In the genomic region with DNA sequence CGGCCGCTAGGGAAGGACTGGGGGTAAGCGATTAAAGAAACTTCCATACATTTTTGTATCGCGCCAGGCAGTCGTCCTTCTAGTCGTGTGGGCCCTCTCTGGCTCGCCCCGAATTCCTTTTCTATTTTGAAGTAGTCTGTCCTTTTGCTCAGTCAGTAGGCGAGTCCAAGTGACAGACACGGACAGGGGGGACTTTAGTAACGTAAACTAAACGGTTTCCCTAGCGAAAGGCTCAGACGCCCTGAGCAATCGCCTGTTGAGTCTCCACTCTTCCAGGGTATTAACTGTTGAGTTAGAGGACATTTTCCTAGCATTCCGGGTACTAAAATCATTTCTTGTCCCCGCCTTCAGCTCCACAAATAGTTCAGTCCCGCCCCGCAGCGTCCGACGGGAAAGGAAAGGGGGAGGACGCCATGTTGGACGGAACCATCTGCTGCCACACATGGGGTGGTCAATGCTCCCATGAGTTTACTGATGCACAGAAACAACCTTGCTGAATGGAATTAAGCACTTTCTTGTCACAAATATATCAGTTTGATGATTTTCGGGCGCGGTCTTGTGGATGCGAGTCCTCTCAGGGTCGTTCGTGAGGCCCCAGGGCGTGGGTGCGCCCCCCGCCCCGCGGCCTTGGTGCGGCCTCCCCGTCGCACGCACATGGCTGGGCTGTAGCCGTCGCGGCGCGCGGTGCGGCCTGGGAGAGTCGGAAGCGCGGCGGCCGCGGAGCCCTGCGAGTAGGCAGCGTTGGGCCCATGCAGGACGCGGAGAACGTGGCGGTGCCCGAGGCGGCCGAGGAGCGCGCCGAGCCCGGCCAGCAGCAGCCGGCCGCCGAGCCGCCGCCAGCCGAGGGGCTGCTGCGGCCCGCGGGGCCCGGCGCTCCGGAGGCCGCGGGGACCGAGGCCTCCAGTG, we compare ENCODE assay signal across 1 cellular context.
TF ChIP-seq lines count a peak whose summit lies in the region.

Gene EIF3B, plus strand, starts transcription at position 655 of the 906 bp plus-strand sequence. Its CDS starts 95 bp downstream, at position 750.

TF ChIP-seq in SK-N-SH, 30 proteins besides CTCF, POLR2A, EP300 and RAD21 (continued from another document):
- peak; percentile 25; the same call in 1 of the 2 replicates for TF ChIP-seq TCF12 (IDR thresholded peaks at IDR 0.05)
- no peak for TF ChIP-seq FOXJ3 (CRISPR knock-in tag; IDR thresholded peaks at IDR 0.05)
- no peak for TF ChIP-seq RCOR1 (IDR thresholded peaks at IDR 0.05; ENCODE audit: low read length)
- TF ChIP-seq SMC3 (IDR thresholded peaks at IDR 0.05; ENCODE audit: low read depth, low read length) = no peak
- TF ChIP-seq, protein P1, sequence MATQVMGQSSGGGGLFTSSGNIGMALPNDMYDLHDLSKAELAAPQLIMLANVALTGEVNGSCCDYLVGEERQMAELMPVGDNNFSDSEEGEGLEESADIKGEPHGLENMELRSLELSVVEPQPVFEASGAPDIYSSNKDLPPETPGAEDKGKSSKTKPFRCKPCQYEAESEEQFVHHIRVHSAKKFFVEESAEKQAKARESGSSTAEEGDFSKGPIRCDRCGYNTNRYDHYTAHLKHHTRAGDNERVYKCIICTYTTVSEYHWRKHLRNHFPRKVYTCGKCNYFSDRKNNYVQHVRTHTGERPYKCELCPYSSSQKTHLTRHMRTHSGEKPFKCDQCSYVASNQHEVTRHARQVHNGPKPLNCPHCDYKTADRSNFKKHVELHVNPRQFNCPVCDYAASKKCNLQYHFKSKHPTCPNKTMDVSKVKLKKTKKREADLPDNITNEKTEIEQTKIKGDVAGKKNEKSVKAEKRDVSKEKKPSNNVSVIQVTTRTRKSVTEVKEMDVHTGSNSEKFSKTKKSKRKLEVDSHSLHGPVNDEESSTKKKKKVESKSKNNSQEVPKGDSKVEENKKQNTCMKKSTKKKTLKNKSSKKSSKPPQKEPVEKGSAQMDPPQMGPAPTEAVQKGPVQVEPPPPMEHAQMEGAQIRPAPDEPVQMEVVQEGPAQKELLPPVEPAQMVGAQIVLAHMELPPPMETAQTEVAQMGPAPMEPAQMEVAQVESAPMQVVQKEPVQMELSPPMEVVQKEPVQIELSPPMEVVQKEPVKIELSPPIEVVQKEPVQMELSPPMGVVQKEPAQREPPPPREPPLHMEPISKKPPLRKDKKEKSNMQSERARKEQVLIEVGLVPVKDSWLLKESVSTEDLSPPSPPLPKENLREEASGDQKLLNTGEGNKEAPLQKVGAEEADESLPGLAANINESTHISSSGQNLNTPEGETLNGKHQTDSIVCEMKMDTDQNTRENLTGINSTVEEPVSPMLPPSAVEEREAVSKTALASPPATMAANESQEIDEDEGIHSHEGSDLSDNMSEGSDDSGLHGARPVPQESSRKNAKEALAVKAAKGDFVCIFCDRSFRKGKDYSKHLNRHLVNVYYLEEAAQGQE (IDR thresholded peaks at IDR 0.05; ENCODE audit: low read depth, low read length) = peak; percentile 76; the same call in 1 of the 2 replicates
- peak; percentile 57 for TF ChIP-seq CHD2 (IDR thresholded peaks at IDR 0.05; ENCODE audit: low read length, partially characterized antibody)
- TF ChIP-seq NFIC (IDR thresholded peaks at IDR 0.05; ENCODE audit: borderline replicate concordance) = no peak
- TF ChIP-seq, protein P2, sequence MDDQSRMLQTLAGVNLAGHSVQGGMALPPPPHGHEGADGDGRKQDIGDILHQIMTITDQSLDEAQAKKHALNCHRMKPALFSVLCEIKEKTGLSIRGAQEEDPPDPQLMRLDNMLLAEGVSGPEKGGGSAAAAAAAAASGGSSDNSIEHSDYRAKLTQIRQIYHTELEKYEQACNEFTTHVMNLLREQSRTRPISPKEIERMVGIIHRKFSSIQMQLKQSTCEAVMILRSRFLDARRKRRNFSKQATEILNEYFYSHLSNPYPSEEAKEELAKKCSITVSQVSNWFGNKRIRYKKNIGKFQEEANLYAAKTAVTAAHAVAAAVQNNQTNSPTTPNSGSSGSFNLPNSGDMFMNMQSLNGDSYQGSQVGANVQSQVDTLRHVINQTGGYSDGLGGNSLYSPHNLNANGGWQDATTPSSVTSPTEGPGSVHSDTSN (IDR thresholded peaks at IDR 0.05) = 0 out of 2 replicates have a peak, but pooled peaks have one; percentile 40
- TF ChIP-seq ELF1 (IDR thresholded peaks at IDR 0.05) = 0 out of 2 replicates have a peak, but pooled peaks have one; percentile 67
